12 cellular contexts compared by ENCODE assay signal in genomic region chr3:114307222-114307840, GRCh38. TPM values are rescaled to one million over a fixed set of nuclear protein-coding genes. Genes with fewer than 3 reads are reported as not detected.
DNase-seq lines count a peak whose midpoint lies in the region; ATAC-seq and TF ChIP-seq lines count a peak whose summit lies in the region.
"Had no signal": no experiment of that assay in that cellular context is flagged by ENCODE, and none has a peak within 500 bp of the region (broad histone marks: within the 10 kb centered on the region; RNA-seq: fewer than 3 reads in every experiment).

No MANE protein-coding gene starts in this region.

- peaks cover 30% of the 10 kb centered on the region for H3K27me3 Mint-ChIP-seq in mesothelial cell of epicardium (ENCODE audit: low read depth)

- no peak overlapping the region for H3K27ac Mint-ChIP-seq in mesothelial cell of epicardium

- ATAC-seq in GM18511 (IDR thresholded peaks at IDR 0.05; ENCODE audit: unreplicated experiment) (peak; percentile 56), GM21381 (IDR thresholded peaks at IDR 0.05; ENCODE audit: unreplicated experiment) (peak; percentile 45), HG03457 (IDR thresholded peaks at IDR 0.05; ENCODE audit: unreplicated experiment) (peak; percentile 35), GM21526 (IDR thresholded peaks at IDR 0.05; ENCODE audit: low FRiP score, unreplicated experiment) (no peak)

- H3K36me3 Mint-ChIP-seq in mesothelial cell of epicardium = no peaks in the 10 kb centered on the region

- DNase-seq in central memory CD4-positive, alpha-beta T cell = peak; percentile 46
- DNase-seq in UCSD-AML1 (lab: John Stamatoyannopoulos, UW; ENCODE audit: unreplicated experiment) = no peak
- DNase-seq in mesothelial cell of epicardium (ENCODE audit: low spot score in 2 of 2, unreplicated experiment in 2 of 2) = no peak
- no peak for DNase-seq in NCI-H1694 treated with DMSO at 0.1 percent for 48 hours (lab: John Stamatoyannopoulos, UW)
- DNase-seq: DMS79; effector CD8-positive, alpha-beta T cell; NCI-H2171 treated with DMSO at 0.1 percent for 48 hours had no signal

- H3K4me3 Mint-ChIP-seq in mesothelial cell of epicardium = no peak overlapping the region

- no peak for TF ChIP-seq CTCF in mesothelial cell of epicardium (IDR thresholded peaks at IDR 0.05; ENCODE audit: unreplicated experiment)

- no peaks in the 10 kb centered on the region for H3K4me1 Mint-ChIP-seq in mesothelial cell of epicardium

- H3K9me3 Mint-ChIP-seq in mesothelial cell of epicardium = no peaks in the 10 kb centered on the region

RNA-seq across cellular contexts. Expression of gene TIGIT, which starts 13.5 kb away (rescaled TPM):
- not detected in 3 replicates for total RNA-seq in mesothelial cell of epicardium
- total RNA-seq: SK-MEL-5 had no signal
